In the genomic region with DNA sequence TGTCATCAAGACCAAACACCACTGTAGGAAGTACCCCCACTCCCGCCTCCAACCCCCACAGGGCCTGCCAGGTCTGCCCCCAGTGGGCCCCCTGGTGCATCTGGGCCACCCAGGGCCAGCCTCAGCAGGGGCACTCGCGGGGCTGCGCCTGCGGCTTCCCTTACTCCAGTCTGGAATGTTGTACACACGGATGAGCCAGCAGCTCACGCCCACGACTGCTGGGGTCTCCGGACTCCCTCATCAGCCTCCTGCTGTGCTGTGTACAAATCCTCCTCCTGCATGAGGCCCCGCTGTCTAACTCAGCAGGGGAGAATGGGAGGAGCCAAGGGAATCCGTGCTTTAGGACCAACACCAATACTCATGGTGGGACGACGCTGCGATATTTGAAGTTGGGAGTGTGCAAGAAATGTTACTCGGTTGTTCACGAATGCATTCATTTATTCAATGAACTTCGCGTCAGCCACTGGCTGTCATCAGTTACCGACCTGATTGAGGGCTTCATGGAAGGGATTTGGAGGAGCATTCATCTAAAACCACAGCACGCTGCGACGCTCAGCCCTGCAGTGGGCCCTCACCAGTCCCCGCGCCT, we compare ENCODE assay signal across 1 cellular context.
TF ChIP-seq lines count a peak whose summit lies in the region.

No MANE protein-coding gene starts in this region.

TF ChIP-seq in HepG2, 621 proteins besides CTCF, POLR2A, EP300 and RAD21 (continued from another document):
- TF ChIP-seq RFX3 (CRISPR knock-in tag; IDR thresholded peaks at IDR 0.05) = no peak
- TF ChIP-seq ZMYM2 (CRISPR knock-in tag; IDR thresholded peaks at IDR 0.05) = peak; percentile 30; the same call in 1 of the 2 replicates
- TF ChIP-seq, protein P1, sequence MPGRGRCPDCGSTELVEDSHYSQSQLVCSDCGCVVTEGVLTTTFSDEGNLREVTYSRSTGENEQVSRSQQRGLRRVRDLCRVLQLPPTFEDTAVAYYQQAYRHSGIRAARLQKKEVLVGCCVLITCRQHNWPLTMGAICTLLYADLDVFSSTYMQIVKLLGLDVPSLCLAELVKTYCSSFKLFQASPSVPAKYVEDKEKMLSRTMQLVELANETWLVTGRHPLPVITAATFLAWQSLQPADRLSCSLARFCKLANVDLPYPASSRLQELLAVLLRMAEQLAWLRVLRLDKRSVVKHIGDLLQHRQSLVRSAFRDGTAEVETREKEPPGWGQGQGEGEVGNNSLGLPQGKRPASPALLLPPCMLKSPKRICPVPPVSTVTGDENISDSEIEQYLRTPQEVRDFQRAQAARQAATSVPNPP (CRISPR knock-in tag; IDR thresholded peaks at IDR 0.05) = no peak
- TF ChIP-seq, protein P2, sequence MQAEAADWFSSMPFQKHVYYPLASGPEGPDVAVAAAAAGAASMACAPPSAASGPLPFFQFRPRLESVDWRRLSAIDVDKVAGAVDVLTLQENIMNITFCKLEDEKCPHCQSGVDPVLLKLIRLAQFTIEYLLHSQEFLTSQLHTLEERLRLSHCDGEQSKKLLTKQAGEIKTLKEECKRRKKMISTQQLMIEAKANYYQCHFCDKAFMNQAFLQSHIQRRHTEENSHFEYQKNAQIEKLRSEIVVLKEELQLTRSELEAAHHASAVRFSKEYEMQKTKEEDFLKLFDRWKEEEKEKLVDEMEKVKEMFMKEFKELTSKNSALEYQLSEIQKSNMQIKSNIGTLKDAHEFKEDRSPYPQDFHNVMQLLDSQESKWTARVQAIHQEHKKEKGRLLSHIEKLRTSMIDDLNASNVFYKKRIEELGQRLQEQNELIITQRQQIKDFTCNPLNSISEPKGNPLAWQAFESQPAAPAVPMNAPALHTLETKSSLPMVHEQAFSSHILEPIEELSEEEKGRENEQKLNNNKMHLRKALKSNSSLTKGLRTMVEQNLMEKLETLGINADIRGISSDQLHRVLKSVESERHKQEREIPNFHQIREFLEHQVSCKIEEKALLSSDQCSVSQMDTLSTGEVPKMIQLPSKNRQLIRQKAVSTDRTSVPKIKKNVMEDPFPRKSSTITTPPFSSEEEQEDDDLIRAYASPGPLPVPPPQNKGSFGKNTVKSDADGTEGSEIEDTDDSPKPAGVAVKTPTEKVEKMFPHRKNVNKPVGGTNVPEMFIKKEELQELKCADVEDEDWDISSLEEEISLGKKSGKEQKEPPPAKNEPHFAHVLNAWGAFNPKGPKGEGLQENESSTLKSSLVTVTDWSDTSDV (CRISPR knock-in tag; IDR thresholded peaks at IDR 0.05) = no peak
- no peak for TF ChIP-seq ZNF292 (CRISPR knock-in tag; IDR thresholded peaks at IDR 0.05; ENCODE audit: borderline replicate concordance, low read depth)
- no peak for TF ChIP-seq ARNT (IDR thresholded peaks at IDR 0.05)
- TF ChIP-seq, protein P3, sequence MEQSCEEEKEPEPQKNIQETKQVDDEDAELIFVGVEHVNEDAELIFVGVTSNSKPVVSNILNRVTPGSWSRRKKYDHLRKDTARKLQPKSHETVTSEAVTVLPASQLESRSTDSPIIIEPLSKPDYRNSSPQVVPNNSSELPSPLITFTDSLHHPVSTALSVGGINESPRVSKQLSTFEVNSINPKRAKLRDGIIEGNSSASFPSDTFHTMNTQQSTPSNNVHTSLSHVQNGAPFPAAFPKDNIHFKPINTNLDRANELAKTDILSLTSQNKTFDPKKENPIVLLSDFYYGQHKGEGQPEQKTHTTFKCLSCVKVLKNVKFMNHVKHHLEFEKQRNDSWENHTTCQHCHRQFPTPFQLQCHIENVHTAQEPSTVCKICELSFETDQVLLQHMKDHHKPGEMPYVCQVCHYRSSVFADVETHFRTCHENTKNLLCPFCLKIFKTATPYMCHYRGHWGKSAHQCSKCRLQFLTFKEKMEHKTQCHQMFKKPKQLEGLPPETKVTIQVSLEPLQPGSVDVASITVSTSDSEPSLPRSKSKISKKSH (CRISPR knock-in tag; IDR thresholded peaks at IDR 0.05; ENCODE audit: borderline replicate concordance) = no peak; the same call in 1 of the 2 replicates
- peak; percentile 47; the same call in 1 of the 2 replicates for TF ChIP-seq ZBTB7A (CRISPR knock-in tag; IDR thresholded peaks at IDR 0.05)
- TF ChIP-seq, protein P4, sequence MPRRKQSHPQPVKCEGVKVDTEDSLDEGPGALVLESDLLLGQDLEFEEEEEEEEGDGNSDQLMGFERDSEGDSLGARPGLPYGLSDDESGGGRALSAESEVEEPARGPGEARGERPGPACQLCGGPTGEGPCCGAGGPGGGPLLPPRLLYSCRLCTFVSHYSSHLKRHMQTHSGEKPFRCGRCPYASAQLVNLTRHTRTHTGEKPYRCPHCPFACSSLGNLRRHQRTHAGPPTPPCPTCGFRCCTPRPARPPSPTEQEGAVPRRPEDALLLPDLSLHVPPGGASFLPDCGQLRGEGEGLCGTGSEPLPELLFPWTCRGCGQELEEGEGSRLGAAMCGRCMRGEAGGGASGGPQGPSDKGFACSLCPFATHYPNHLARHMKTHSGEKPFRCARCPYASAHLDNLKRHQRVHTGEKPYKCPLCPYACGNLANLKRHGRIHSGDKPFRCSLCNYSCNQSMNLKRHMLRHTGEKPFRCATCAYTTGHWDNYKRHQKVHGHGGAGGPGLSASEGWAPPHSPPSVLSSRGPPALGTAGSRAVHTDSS (CRISPR knock-in tag; conservative IDR thresholded peaks at IDR 0.05) = no peak
- no peak for TF ChIP-seq ADNP (CRISPR knock-in tag; IDR thresholded peaks at IDR 0.05)
- no peak for TF ChIP-seq HOXA9 (CRISPR knock-in tag; IDR thresholded peaks at IDR 0.05; ENCODE audit: borderline replicate concordance)
- no peak for TF ChIP-seq DR1 (CRISPR knock-in tag; IDR thresholded peaks at IDR 0.05)
- no peak for TF ChIP-seq NFRKB (IDR thresholded peaks at IDR 0.05)
- TF ChIP-seq ZNF337 (CRISPR knock-in tag; IDR thresholded peaks at IDR 0.05; ENCODE audit: borderline replicate concordance, low read depth) = no peak
- no peak for TF ChIP-seq ZNF777 (CRISPR knock-in tag; IDR thresholded peaks at IDR 0.05)
- TF ChIP-seq, protein P5, sequence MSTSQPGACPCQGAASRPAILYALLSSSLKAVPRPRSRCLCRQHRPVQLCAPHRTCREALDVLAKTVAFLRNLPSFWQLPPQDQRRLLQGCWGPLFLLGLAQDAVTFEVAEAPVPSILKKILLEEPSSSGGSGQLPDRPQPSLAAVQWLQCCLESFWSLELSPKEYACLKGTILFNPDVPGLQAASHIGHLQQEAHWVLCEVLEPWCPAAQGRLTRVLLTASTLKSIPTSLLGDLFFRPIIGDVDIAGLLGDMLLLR (CRISPR knock-in tag; IDR thresholded peaks at IDR 0.05) = no peak; the same call in 1 of the 2 replicates
- TF ChIP-seq ATM (IDR thresholded peaks at IDR 0.05; ENCODE audit: borderline replicate concordance) = no peak
- TF ChIP-seq, protein P6, sequence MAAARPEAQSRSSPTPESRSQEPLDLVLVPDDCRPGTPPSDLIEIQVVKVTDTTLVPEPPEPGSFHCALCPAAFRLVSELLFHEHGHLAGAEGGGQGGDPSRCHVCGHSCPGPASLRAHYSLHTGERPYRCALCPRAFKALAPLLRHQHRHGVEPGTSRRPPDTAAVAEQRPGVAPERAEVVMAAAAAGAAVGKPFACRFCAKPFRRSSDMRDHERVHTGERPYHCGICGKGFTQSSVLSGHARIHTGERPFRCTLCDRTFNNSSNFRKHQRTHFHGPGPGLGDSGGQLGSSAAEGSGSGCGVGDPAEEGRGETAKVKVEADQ (CRISPR knock-in tag; IDR thresholded peaks at IDR 0.05; ENCODE audit: borderline replicate concordance) = no peak
- TF ChIP-seq, protein P7, sequence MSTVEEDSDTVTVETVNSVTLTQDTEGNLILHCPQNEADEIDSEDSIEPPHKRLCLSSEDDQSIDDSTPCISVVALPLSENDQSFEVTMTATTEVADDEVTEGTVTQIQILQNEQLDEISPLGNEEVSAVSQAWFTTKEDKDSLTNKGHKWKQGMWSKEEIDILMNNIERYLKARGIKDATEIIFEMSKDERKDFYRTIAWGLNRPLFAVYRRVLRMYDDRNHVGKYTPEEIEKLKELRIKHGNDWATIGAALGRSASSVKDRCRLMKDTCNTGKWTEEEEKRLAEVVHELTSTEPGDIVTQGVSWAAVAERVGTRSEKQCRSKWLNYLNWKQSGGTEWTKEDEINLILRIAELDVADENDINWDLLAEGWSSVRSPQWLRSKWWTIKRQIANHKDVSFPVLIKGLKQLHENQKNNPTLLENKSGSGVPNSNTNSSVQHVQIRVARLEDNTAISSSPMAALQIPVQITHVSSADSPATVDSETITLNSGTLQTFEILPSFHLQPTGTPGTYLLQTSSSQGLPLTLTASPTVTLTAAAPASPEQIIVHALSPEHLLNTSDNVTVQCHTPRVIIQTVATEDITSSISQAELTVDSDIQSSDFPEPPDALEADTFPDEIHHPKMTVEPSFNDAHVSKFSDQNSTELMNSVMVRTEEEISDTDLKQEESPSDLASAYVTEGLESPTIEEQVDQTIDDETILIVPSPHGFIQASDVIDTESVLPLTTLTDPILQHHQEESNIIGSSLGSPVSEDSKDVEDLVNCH (CRISPR knock-in tag; IDR thresholded peaks at IDR 0.05) = no peak
- no peak for TF ChIP-seq JUNB (CRISPR knock-in tag; IDR thresholded peaks at IDR 0.05; ENCODE audit: borderline replicate concordance)
- TF ChIP-seq XBP1 (CRISPR knock-in tag; IDR thresholded peaks at IDR 0.05) = no peak
- TF ChIP-seq ZNF768 (CRISPR knock-in tag; IDR thresholded peaks at IDR 0.05) = peak; percentile 72; the same call in 1 of the 2 replicates
- TF ChIP-seq SNAI1 (CRISPR knock-in tag; IDR thresholded peaks at IDR 0.05; ENCODE audit: borderline replicate concordance) = no peak
- no peak for TF ChIP-seq ZNF615 (CRISPR knock-in tag; IDR thresholded peaks at IDR 0.05; ENCODE audit: borderline replicate concordance)
- TF ChIP-seq ZMAT3 (CRISPR knock-in tag; conservative IDR thresholded peaks at IDR 0.05) = no peak
- TF ChIP-seq, protein P8, sequence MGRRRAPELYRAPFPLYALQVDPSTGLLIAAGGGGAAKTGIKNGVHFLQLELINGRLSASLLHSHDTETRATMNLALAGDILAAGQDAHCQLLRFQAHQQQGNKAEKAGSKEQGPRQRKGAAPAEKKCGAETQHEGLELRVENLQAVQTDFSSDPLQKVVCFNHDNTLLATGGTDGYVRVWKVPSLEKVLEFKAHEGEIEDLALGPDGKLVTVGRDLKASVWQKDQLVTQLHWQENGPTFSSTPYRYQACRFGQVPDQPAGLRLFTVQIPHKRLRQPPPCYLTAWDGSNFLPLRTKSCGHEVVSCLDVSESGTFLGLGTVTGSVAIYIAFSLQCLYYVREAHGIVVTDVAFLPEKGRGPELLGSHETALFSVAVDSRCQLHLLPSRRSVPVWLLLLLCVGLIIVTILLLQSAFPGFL (CRISPR knock-in tag; IDR thresholded peaks at IDR 0.05) = no peak
- TF ChIP-seq ZNF572 (CRISPR knock-in tag; IDR thresholded peaks at IDR 0.05) = 0 out of 2 replicates have a peak, but pooled peaks have one; percentile 6
- no peak for TF ChIP-seq HDAC6 (IDR thresholded peaks at IDR 0.05; ENCODE audit: low read depth, low read length)
- TF ChIP-seq ZSCAN31 (CRISPR knock-in tag; IDR thresholded peaks at IDR 0.05; ENCODE audit: low read depth) = no peak
- TF ChIP-seq FOXO1 (CRISPR knock-in tag; IDR thresholded peaks at IDR 0.05) = no peak
- no peak for TF ChIP-seq TOE1 (CRISPR knock-in tag; IDR thresholded peaks at IDR 0.05)
